ENCODE assay signal across 1 cellular context in genomic region chr7:106744507-106745180, GRCh38.
TF ChIP-seq lines count a peak whose summit lies in the region.

No MANE protein-coding gene starts in this region.

TF ChIP-seq in HCT116, 20 proteins besides CTCF, POLR2A, EP300 and RAD21 (continued from another document):
- TF ChIP-seq, protein P1, sequence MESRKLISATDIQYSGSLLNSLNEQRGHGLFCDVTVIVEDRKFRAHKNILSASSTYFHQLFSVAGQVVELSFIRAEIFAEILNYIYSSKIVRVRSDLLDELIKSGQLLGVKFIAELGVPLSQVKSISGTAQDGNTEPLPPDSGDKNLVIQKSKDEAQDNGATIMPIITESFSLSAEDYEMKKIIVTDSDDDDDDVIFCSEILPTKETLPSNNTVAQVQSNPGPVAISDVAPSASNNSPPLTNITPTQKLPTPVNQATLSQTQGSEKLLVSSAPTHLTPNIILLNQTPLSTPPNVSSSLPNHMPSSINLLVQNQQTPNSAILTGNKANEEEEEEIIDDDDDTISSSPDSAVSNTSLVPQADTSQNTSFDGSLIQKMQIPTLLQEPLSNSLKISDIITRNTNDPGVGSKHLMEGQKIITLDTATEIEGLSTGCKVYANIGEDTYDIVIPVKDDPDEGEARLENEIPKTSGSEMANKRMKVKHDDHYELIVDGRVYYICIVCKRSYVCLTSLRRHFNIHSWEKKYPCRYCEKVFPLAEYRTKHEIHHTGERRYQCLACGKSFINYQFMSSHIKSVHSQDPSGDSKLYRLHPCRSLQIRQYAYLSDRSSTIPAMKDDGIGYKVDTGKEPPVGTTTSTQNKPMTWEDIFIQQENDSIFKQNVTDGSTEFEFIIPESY (IDR thresholded peaks at IDR 0.05; ENCODE audit: extremely low read depth, insufficient replicate concordance, low read length), result no peak
